Comparison of ENCODE assay signal across 8 cellular contexts in genomic region chr1:191857600-191857999, GRCh38.
"Had no signal": no experiment of that assay in that cellular context is flagged by ENCODE, and none has a peak within 500 bp of the region (broad histone marks: within the 10 kb centered on the region; RNA-seq: fewer than 3 reads in every experiment).

No MANE protein-coding gene starts in this region.

- H3K27ac Mint-ChIP-seq: GM23338, H9, HFFc6, IgD-negative memory B cell had no signal

- H3K27me3 Mint-ChIP-seq: IgD-negative memory B cell had no signal

- H3K36me3 Mint-ChIP-seq: IgD-negative memory B cell had no signal

- FAIRE-seq: H1, H54, HTR-8/SVneo had no signal

- DNase-seq: H9, HFFc6, KBM-7 had no signal

- H3K4me1 Mint-ChIP-seq: IgD-negative memory B cell had no signal

- H3K4me3 Mint-ChIP-seq: GM23338, H9, HFFc6, IgD-negative memory B cell had no signal

- H3K9me3 Mint-ChIP-seq: GM23338, H9 had no signal
